8 cellular contexts compared by ENCODE assay signal in the genomic region with DNA sequence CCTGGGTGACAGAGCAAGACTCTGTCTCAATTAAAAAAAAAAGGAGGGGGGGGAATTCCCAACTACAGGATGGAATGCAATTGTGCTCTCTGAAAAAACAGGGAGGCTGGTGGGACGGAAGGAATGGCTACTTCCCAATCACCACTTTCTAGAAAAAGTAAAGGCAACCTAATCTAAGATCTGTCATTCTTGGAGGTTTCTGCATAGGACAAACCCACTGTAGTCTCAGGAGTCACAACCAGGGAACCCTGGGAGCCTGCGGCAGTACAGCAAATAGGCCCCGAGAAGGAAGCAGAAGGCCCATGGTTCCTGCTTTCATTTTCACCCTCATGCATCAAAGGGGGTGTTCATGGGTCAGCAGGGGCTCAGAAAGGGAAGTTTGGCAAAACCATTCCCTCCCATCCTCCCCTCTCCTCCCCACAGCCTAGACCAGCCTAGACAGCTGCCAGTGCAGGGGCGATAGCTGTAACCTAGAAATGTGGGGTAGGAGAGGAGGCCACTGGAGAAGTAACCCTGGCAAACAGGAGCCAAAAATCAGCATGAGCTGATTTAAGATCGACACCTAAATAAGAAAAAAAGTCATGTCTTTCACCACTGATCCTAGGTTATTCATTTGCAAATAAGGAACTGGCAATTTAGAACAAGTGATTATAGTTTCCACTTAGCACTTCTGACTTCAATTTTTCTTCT. TPM values are rescaled to one million over a fixed set of nuclear protein-coding genes. Genes with fewer than 3 reads are reported as not detected.
A peak's percentile ranks its signal among the peaks of the same experiment; 100 is the strongest.
DNase-seq lines count a peak whose midpoint lies in the region; ATAC-seq and TF ChIP-seq lines count a peak whose summit lies in the region.

No MANE protein-coding gene starts in this region.

- ATAC-seq in GM19397 (IDR thresholded peaks at IDR 0.05; ENCODE audit: unreplicated experiment): peak; percentile 78
- ATAC-seq in HG03460 (IDR thresholded peaks at IDR 0.05; ENCODE audit: unreplicated experiment): peak; percentile 89
- peak; percentile 85 for ATAC-seq in sciatic nerve

- H3K36me3 Mint-ChIP-seq in CD14-positive monocyte: peaks cover 7 to 9% of the 10 kb centered on the region in 2 donors

- peak overlapping the region; percentile 70 to 80 for H3K4me3 Mint-ChIP-seq in CD14-positive monocyte

- intact Hi-C loops in CD14-positive monocyte (cut with micrococcal nuclease): no loop called here
- intact Hi-C loops in sciatic nerve (cut with DNase I): no loop called here

- peaks cover 8 to 25% (median 17%) of the 10 kb centered on the region in 7 donors for H3K9me3 Mint-ChIP-seq in CD14-positive monocyte

- peaks cover 12% of the 10 kb centered on the region for H3K4me1 Mint-ChIP-seq in CD14-positive monocyte

- TF ChIP-seq CTCF in CD14-positive monocyte (IDR thresholded peaks at IDR 0.05): no peak

- no peaks in the 10 kb centered on the region for H3K27me3 Mint-ChIP-seq in CD14-positive monocyte (ENCODE audit: low read depth in 3 of 3)

- H3K27ac Mint-ChIP-seq in CD14-positive monocyte: peak overlapping the region in 2 of 7 donors; percentile 92 to 95

- DNase-seq in CD14-positive monocyte (ENCODE audit: low spot score): peak; percentile 63
- DNase-seq in anterior cingulate cortex (lab: John Stamatoyannopoulos, UW): peak in 31 of 58 donors; percentile 5 to 45 (median 16)
- no peak for DNase-seq in sciatic nerve (ENCODE audit: low spot score)
- no peak for DNase-seq in H4 (ENCODE audit: low spot score)
- DNase-seq in HT-29 (ENCODE audit: low spot score): no peak
- DNase-seq in NCI-H82 (lab: John Stamatoyannopoulos, UW): no peak

RNA-seq across cellular contexts. Expression of a gene that starts 48.0 kb away (rescaled TPM):
- under 1 TPM; 0.79 to 0.95 TPM for polyA plus RNA-seq in CD14-positive monocyte
- total RNA-seq in sciatic nerve: 2.1 TPM
- total RNA-seq in H4 (2014; rRNA removed; shearing (Covaris generic)): 7.2 and 12.0 TPM in 2 replicates
- total RNA-seq in HT-29 (2014; rRNA removed; shearing (Covaris generic)): 2.3 and 3.1 TPM in 2 replicates

Comparison
In these comparisons a context has a peak if more than half of its experiments do, and no peak if none do; other contexts are left out.
1. DNase-seq: peak in CD14-positive monocyte (single experiment) and anterior cingulate cortex (31 of 58); none in sciatic nerve (single experiment), H4 (single experiment), HT-29 (single experiment) and NCI-H82 (single experiment).
2. Peak in every context shown above with its lines, with median percentiles within 50 percentile points of each other: ATAC-seq.